21 cellular contexts compared by ENCODE assay signal in genomic region chr14:65962952-65963351, GRCh38.
"Had no signal": no experiment of that assay in that cellular context is flagged by ENCODE, and none has a peak within 500 bp of the region (broad histone marks: within the 10 kb centered on the region; RNA-seq: fewer than 3 reads in every experiment).

No MANE protein-coding gene starts in this region.

- H3K27ac Mint-ChIP-seq: activated CD4-positive, alpha-beta memory T cell treated with anti-CD3 and anti-CD28 coated beads for 36 hours; activated CD4-positive, alpha-beta T cell treated with anti-CD3 and anti-CD28 coated beads, Interleukin-2, amount 10 ng/mL, durations not matched to agents 7 days and 5 days; activated naive CD4-positive, alpha-beta T cell treated with anti-CD3 and anti-CD28 coated beads, Interleukin-2, amount 50 U/mL, for 72 hours; activated naive CD8-positive, alpha-beta T cell treated with anti-CD3 and anti-CD28 coated beads, Interleukin-2, amount 50 U/mL, for 24 hours had no signal

- H3K9me3 Mint-ChIP-seq: activated CD4-positive, alpha-beta memory T cell treated with anti-CD3 and anti-CD28 coated beads for 36 hours; activated CD4-positive, alpha-beta T cell treated with anti-CD3 and anti-CD28 coated beads, Interleukin-2, amount 10 ng/mL, durations not matched to agents 7 days and 5 days; activated naive CD4-positive, alpha-beta T cell treated with anti-CD3 and anti-CD28 coated beads, Interleukin-2, amount 50 U/mL, for 72 hours; activated naive CD8-positive, alpha-beta T cell treated with anti-CD3 and anti-CD28 coated beads, Interleukin-2, amount 50 U/mL, for 24 hours; activated T-cell treated with anti-CD3 and anti-CD28 coated beads, Interleukin-2, amount 50 U/mL, for 4 hours had no signal

- H3K36me3 Mint-ChIP-seq: activated CD4-positive, alpha-beta memory T cell treated with anti-CD3 and anti-CD28 coated beads for 36 hours; activated naive CD4-positive, alpha-beta T cell treated with anti-CD3 and anti-CD28 coated beads, Interleukin-2, amount 50 U/mL, for 72 hours had no signal

- H3K4me3 Mint-ChIP-seq: activated CD4-positive, alpha-beta memory T cell treated with anti-CD3 and anti-CD28 coated beads for 36 hours; activated CD4-positive, alpha-beta T cell treated with anti-CD3 and anti-CD28 coated beads, Interleukin-2, amount 10 ng/mL, durations not matched to agents 7 days and 5 days; activated naive CD8-positive, alpha-beta T cell treated with anti-CD3 and anti-CD28 coated beads, Interleukin-2, amount 50 U/mL, for 24 hours; activated T-cell treated with anti-CD3 and anti-CD28 coated beads, Interleukin-2, amount 50 U/mL, for 4 hours had no signal

- H3K27ac ChIP-seq: VCaP had no signal

- ATAC-seq: activated naive CD4-positive, alpha-beta T cell treated with anti-CD3 and anti-CD28 coated beads, Interleukin-2, amount 50 U/mL, for 72 hours; activated naive CD8-positive, alpha-beta T cell treated with anti-CD3 and anti-CD28 coated beads, Interleukin-2, amount 50 U/mL, for 24 hours; activated T-cell treated with anti-CD3 and anti-CD28 coated beads, Interleukin-2, amount 50 U/mL, for 4 hours had no signal

- DNase-seq: activated CD4-positive, alpha-beta memory T cell treated with anti-CD3 and anti-CD28 coated beads for 36 hours; activated CD4-positive, alpha-beta T cell treated with anti-CD3 and anti-CD28 coated beads, Interleukin-2, amount 10 ng/mL, durations not matched to agents 7 days and 5 days; activated CD4-positive, CD25-positive, alpha-beta regulatory T cell; activated CD8-positive, alpha-beta memory T cell treated with anti-CD3 and anti-CD28 coated beads for 24 hours; activated effector memory CD4-positive, alpha-beta T cell treated with anti-CD3 and anti-CD28 coated beads, Interleukin-2, amount 50 U/mL, for 16 hours; activated naive CD4-positive, alpha-beta T cell treated with Interleukin-2 at 50 U/mL for 16 hours; activated naive CD8-positive, alpha-beta T cell treated with anti-CD3 and anti-CD28 coated beads, Interleukin-2, amount 50 U/mL, for 24 hours; activated T-cell treated with anti-CD3 and anti-CD28 coated beads, Interleukin-2, amount 50 U/mL, for 4 hours; cerebellar nuclear complex; NCI-H1048; NCI-H146; NCI-H187 treated with DMSO at 0.1 percent for 48 hours; NCI-H2081 treated with DMSO at 0.1 percent for 48 hours; NCI-H226; NCI-H510A; NCI-H526 treated with DMSO at 0.1 percent for 48 hours; NCI-H82; SIG-M5; T-helper 1 cell had no signal
